ENCODE assay signal across 17 cellular contexts in the genomic region with DNA sequence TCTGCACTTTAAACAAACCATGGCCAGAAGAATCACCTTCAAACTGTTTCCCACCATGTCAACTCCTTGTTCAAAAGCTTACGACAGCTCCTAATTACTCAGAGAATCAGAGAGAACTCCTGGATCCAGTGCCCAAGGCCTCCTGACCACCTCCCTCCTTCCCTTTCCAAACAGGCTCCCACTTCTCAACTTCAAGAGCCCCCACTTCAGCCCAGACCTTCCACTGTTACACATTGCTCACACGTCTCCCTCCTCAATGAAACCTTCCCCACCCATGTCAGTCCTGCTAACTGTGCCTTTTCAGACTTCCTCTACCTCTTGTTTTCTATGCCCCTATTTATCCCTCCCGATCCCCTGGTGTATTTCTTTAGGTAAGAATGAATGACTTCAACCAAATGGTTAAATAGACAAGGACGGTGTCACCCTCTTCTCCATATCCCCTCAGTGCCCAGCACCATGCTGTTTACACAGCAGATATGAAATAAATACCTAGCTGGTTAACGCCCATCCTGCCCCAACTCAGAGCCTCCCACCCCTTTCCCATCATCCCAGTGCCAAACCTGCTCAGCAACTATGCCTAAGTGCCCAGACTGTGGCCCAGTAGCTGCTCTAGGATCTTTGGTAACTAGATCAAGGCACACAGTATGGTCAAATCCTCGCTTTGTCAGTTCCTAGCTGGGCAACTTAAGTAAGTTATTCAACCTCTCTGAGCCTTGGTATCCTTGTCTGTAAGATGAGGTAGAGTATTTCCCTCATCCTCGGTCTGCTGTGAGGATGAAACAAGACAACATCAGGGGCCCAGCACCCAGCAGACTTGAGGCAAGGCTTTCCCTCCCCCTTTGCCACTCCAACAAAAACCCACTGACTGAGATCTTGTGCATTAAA. TPM values are rescaled to one million over a fixed set of nuclear protein-coding genes. Genes with fewer than 3 reads are reported as not detected.
A peak's percentile ranks its signal among the peaks of the same experiment; 100 is the strongest.
DNase-seq lines count a peak whose midpoint lies in the region; ATAC-seq and TF ChIP-seq lines count a peak whose summit lies in the region.
"Had no signal": no experiment of that assay in that cellular context is flagged by ENCODE, and none has a peak within 500 bp of the region (broad histone marks: within the 10 kb centered on the region; RNA-seq: fewer than 3 reads in every experiment).

No MANE protein-coding gene starts in this region.

- ATAC-seq in HG03432 (IDR thresholded peaks at IDR 0.05; ENCODE audit: unreplicated experiment): no peak
- ATAC-seq: CD8-positive, alpha-beta T cell; Panc1 had no signal

- H3K9ac ChIP-seq in colonic mucosa (ENCODE audit: low read depth in 2 of 2, low read length in 2 of 2): no peak overlapping the region

- peak; percentile 10 for DNase-seq in DMS79 treated with DMSO at 0.1 percent for 48 hours (lab: John Stamatoyannopoulos, UW)
- no peak for DNase-seq in DMS79 (lab: John Stamatoyannopoulos, UW)
- DNase-seq in colonic mucosa: peak; percentile 67
- DNase-seq in mesenteric fat pad (ENCODE audit: low spot score): peak; percentile 57
- DNase-seq in transverse colon: peak; percentile 47
- DNase-seq in HT-29 (ENCODE audit: low spot score): no peak
- no peak for DNase-seq in MV-4-11 (lab: John Stamatoyannopoulos, UW)
- DNase-seq: 8988T; activated CD4-positive, alpha-beta T cell treated with anti-CD3 and anti-CD28 coated beads, Interleukin-2, amount 10 ng/mL, durations not matched to agents 24 days and 14 days; CD8-positive, alpha-beta T cell; Karpas-422; left ventricle myocardium inferior; NCI-H187; testis had no signal

- H3K27me3 ChIP-seq in colonic mucosa (no peaks in the 10 kb centered on the region), transverse colon (no peaks in the 10 kb centered on the region)
- H3K27me3 ChIP-seq: testis had no signal

- no peak for TF ChIP-seq CTCF in colonic mucosa (IDR thresholded peaks at IDR 0.05)
- TF ChIP-seq CTCF in transverse colon (IDR thresholded peaks at IDR 0.05): no peak

- no peak for TF ChIP-seq EP300 in transverse colon (IDR thresholded peaks at IDR 0.05; ENCODE audit: low read depth)

- H3K4me1 ChIP-seq in colonic mucosa (peaks cover 5% of the 10 kb centered on the region), transverse colon (peaks cover 0 to 25% (median 6%) of the 10 kb centered on the region in 4 donors)
- H3K4me1 ChIP-seq: prostate gland had no signal

- H3K9me3 ChIP-seq in colonic mucosa (no peaks in the 10 kb centered on the region), transverse colon (no peaks in the 10 kb centered on the region)
- H3K9me3 ChIP-seq: left ventricle myocardium inferior, prostate gland, testis had no signal

- no peaks in the 10 kb centered on the region for H3K36me3 ChIP-seq in colonic mucosa
- no peaks in the 10 kb centered on the region for H3K36me3 ChIP-seq in transverse colon
- H3K36me3 ChIP-seq: left ventricle myocardium inferior, prostate gland had no signal

- H3K4me3 ChIP-seq in colonic mucosa (no peak overlapping the region), transverse colon (no peak overlapping the region)
- H3K4me3 ChIP-seq: left ventricle myocardium inferior, prostate gland, testis had no signal

- 80 to 85% methylated on average over 4 to 7 of the region's 7 CpGs for WGBS in transverse colon (ENCODE audit: low coverage in 1 of 2), 2 donors

- intact Hi-C loops in colonic mucosa (cut with DNase I): no loop called here
- intact Hi-C loops in transverse colon (cut with DNase I; ENCODE audit: low total_unique reads): no loop called here

- in situ Hi-C loops in transverse colon (cut with MboI; ENCODE audit: low pct_ligation_motif_present in 1 of 4, low pct_unique_long_range_greater_than_20kb in 1 of 4, low sequenced_read_pairs in 3 of 4): no loop called here

- H3K27ac ChIP-seq in colonic mucosa (no peak overlapping the region), transverse colon (no peak overlapping the region)
- H3K27ac ChIP-seq: left ventricle myocardium inferior, prostate gland, testis had no signal

- TF ChIP-seq POLR2A in transverse colon (IDR thresholded peaks at IDR 0.05): no peak

RNA-seq across cellular contexts. Expression of gene PLEKHA7, which starts 36.8 kb away (rescaled TPM):
- 10 to 100 TPM; 55.6 to 65.9 TPM for total RNA-seq in colonic mucosa
- 43.2 TPM for total RNA-seq in mesenteric fat pad
- 100 to 1,000 TPM; 109 to 243 (median 114) TPM for total RNA-seq in transverse colon
- total RNA-seq in HT-29 (2014; rRNA removed; shearing (Covaris generic)): 57.5 and 70.8 TPM in 2 replicates

Comparison
In these comparisons a context has a peak if more than half of its experiments do, and no peak if none do; other contexts are left out.
1. DNase-seq: peak in DMS79 treated with DMSO at 0.1 percent for 48 hours (single experiment), colonic mucosa (single experiment), mesenteric fat pad (single experiment) and transverse colon (single experiment); none in DMS79 (single experiment), HT-29 (single experiment) and MV-4-11 (single experiment).